ENCODE assay signal across 7 cellular contexts in genomic region chr13:97141564-97142005, GRCh38.
A peak's percentile ranks its signal among the peaks of the same experiment; 100 is the strongest.
DNase-seq lines count a peak whose midpoint lies in the region; ATAC-seq, FAIRE-seq and TF ChIP-seq lines count a peak whose summit lies in the region.

No MANE protein-coding gene starts in this region.

- no peak for DNase-seq in GM12891 (ENCODE audit: insufficient read length, low spot score)
- peak; percentile 91 for DNase-seq in HPDE6-E6E7 (ENCODE audit: extremely low spot score)
- DNase-seq in RWPE2 (ENCODE audit: low spot score): no peak
- DNase-seq in fibroblast of gingiva (ENCODE audit: low read depth): peak; percentile 64
- no peak for DNase-seq in SKM-1 (lab: John Stamatoyannopoulos, UW; ENCODE audit: unreplicated experiment)

- no peaks in the 10 kb centered on the region for H3K27me3 ChIP-seq in RWPE2 (ENCODE audit: insufficient read depth, poor library complexity, severe bottlenecking)
- H3K27me3 ChIP-seq in neuron (ENCODE audit: insufficient read depth, low read length): no peaks in the 10 kb centered on the region

- no peak for TF ChIP-seq CTCF in RWPE2 (IDR thresholded peaks at IDR 0.05; ENCODE audit: poor library complexity, severe bottlenecking)

- TF ChIP-seq POLR2A in GM12891 (IDR thresholded peaks at IDR 0.05; ENCODE audit: low read depth, low read length): no peak

- peak; percentile 93 for ATAC-seq in GM21576 (IDR thresholded peaks at IDR 0.05; ENCODE audit: unreplicated experiment)
- ATAC-seq in RWPE2 (ENCODE audit: low read depth): peak; percentile 100

- peak; percentile 60 for FAIRE-seq in GM12891 (lab: Jason Lieb, UNC)

- H3K4me1 ChIP-seq in RWPE2 (ENCODE audit: insufficient read depth, poor library complexity, severe bottlenecking) (peaks cover 14% of the 10 kb centered on the region), neuron (ENCODE audit: insufficient read depth, low read length) (peaks cover 18% of the 10 kb centered on the region)

- no peak overlapping the region for H3K27ac ChIP-seq in RWPE2 (ENCODE audit: poor library complexity, severe bottlenecking)

- H2AFZ ChIP-seq in neuron (ENCODE audit: low read depth, low read length): peak overlapping the region; percentile 46

- no peaks in the 10 kb centered on the region for H3K36me3 ChIP-seq in RWPE2 (ENCODE audit: low read depth)
- H3K36me3 ChIP-seq in neuron (ENCODE audit: insufficient read depth, low read length): no peaks in the 10 kb centered on the region

- H3K9me3 ChIP-seq in RWPE2 (ENCODE audit: severe bottlenecking) (no peaks in the 10 kb centered on the region), neuron (ENCODE audit: low read length) (no peaks in the 10 kb centered on the region)

- H3K4me3 ChIP-seq in RWPE2 (ENCODE audit: severe bottlenecking) (no peak overlapping the region), neuron (ENCODE audit: low read length) (no peak overlapping the region)

TF ChIP-seq in GM12891, 5 proteins besides CTCF, POLR2A, EP300 and RAD21:
- TF ChIP-seq PAX5 (IDR thresholded peaks at IDR 0.05; ENCODE audit: insufficient read depth, low read length, severe bottlenecking) (no peak), SPI1 (IDR thresholded peaks at IDR 0.05; ENCODE audit: low read depth, low read length) (no peak), POU2F2 (IDR thresholded peaks at IDR 0.05; ENCODE audit: low read depth, low read length) (no peak), POLR2AphosphoS5 (IDR thresholded peaks at IDR 0.05; ENCODE audit: low read depth, low read length) (no peak), TAF1 (IDR thresholded peaks at IDR 0.05; ENCODE audit: low read depth, low read length) (no peak)

Comparison
In these comparisons a context has a peak if more than half of its experiments do, and no peak if none do; other contexts are left out.
1. DNase-seq: peak in HPDE6-E6E7 (single experiment) and fibroblast of gingiva (single experiment); none in GM12891 (single experiment), RWPE2 (single experiment) and SKM-1 (single experiment).